ENCODE assay signal across 8 cellular contexts in genomic region chr1:28914228-28915035, GRCh38. TPM values are rescaled to one million over a fixed set of nuclear protein-coding genes. Genes with fewer than 3 reads are reported as not detected.
DNase-seq lines count a peak whose midpoint lies in the region; ATAC-seq, FAIRE-seq and TF ChIP-seq lines count a peak whose summit lies in the region.

Gene EPB41 (plus strand): TSS chr1:28914569. CDS start chr1:28987438, 72,869 bp downstream.

- WGBS in esophagus muscularis mucosa, result under 1% methylated on average over 49 of the region's 95 CpGs

- no peaks in the 10 kb centered on the region for H3F3A ChIP-seq in PC-3 (ENCODE audit: low read length, unreplicated experiment)

- H3K27ac ChIP-seq in PC-3 (ENCODE audit: low read length) (peak within 1 kb of the TSS; percentile 28), esophagus muscularis mucosa (replicated peaks in 1 of 4) (peak within 1 kb of the TSS; percentile 68 to 79 (median 72)), muscle layer of colon (ENCODE audit: low read depth, low read length) (no peak within 1 kb of the TSS)

- H3K9ac ChIP-seq in PC-3 (ENCODE audit: low read length), result peak within 1 kb of the TSS; percentile 75
- H3K9ac ChIP-seq in muscle layer of colon (ENCODE audit: low read length), result peak within 1 kb of the TSS; percentile 67

- FAIRE-seq in D721Med (lab: Jason Lieb, UNC), result no peak

- TF ChIP-seq POLR2A in esophagus muscularis mucosa (IDR thresholded peaks at IDR 0.05; ENCODE audit: low read depth), result no peak

- H3K4me2 ChIP-seq in PC-3 (ENCODE audit: low read length), result peak within 1 kb of the TSS; percentile 97

- H2AFZ ChIP-seq in PC-3 (ENCODE audit: low read length), result peak within 1 kb of the TSS; percentile 76

- H4K20me1 ChIP-seq in PC-3 (ENCODE audit: low read length), result no peaks in the 10 kb centered on the region

- BruUV-seq in PC-3 (replicated peaks; lab: Mats Ljungman, UMichigan), result no TSS peak

- DNase-seq in D721Med (ENCODE audit: insufficient read length, low spot score) (peak; percentile 92), KBM-7 (peak; percentile 99), PC-3 (peak; percentile 92), esophagus muscularis mucosa (ENCODE audit: extremely low spot score) (peak; percentile 97)
- peak; percentile 92 for DNase-seq in activated T-cell treated with anti-CD3 and anti-CD28 coated beads, Interleukin-2, amount 50 U/mL, for 1 hour
- DNase-seq in stimulated activated CD8-positive, alpha-beta memory T cell treated with anti-CD3 and anti-CD28 coated beads, Interleukin-4, amount 100 ng/mL, for 48 hours, result peak; percentile 94

- CTCF ChIA-PET in PC-3 (lab: Charles Lee), result interaction anchor here (0.5 to 1.4 kb wide), 4 partner anchors 32 to 285 kb away, joined by 3 to 5 read pairs (median 4); no protein-coding TSS in a partner anchor

- intact Hi-C loops in PC-3 (cut with micrococcal nuclease) (loop anchor here (1.0 to 5.0 kb wide), 3 partner anchors 58 to 119 kb away; no protein-coding TSS in a partner anchor), esophagus muscularis mucosa (cut with DNase I) (no loop called here)

- no peaks in the 10 kb centered on the region for H3K36me3 ChIP-seq in PC-3 (ENCODE audit: low read depth, low read length)
- no peaks in the 10 kb centered on the region for H3K36me3 ChIP-seq in esophagus muscularis mucosa
- H3K36me3 ChIP-seq in muscle layer of colon (ENCODE audit: insufficient read depth, low read length), result no peaks in the 10 kb centered on the region

- H3K9me3 ChIP-seq in PC-3 (ENCODE audit: low read length) (no peaks in the 10 kb centered on the region), esophagus muscularis mucosa (no peaks in the 10 kb centered on the region), muscle layer of colon (ENCODE audit: low read length) (no peaks in the 10 kb centered on the region)

- H3K27me3 ChIP-seq in PC-3 (ENCODE audit: low read length) (no peaks in the 10 kb centered on the region), esophagus muscularis mucosa (no peaks in the 10 kb centered on the region), muscle layer of colon (ENCODE audit: control insufficient read depth in 1 of 2, insufficient read depth in 2 of 2, low read length in 2 of 2) (no peaks in the 10 kb centered on the region)

- TF ChIP-seq EP300 in esophagus muscularis mucosa (IDR thresholded peaks at IDR 0.05), result no peak

- H3K4me3 ChIP-seq in PC-3 (ENCODE audit: low read length) (peak within 1 kb of the TSS; percentile 75), esophagus muscularis mucosa (peak within 1 kb of the TSS; percentile 68 to 95 (median 84)), muscle layer of colon (ENCODE audit: low read depth in 1 of 2, low read length in 2 of 2) (peak within 1 kb of the TSS; percentile 64 to 71)

- H3K4me1 ChIP-seq in PC-3 (ENCODE audit: insufficient read depth, low read length) (peaks cover 14% of the 10 kb centered on the region), esophagus muscularis mucosa (peaks cover 13 to 18% (median 17%) of the 10 kb centered on the region in 4 donors), muscle layer of colon (ENCODE audit: insufficient read depth, low read length) (peaks cover 13% of the 10 kb centered on the region)

- TF ChIP-seq CTCF in D721Med (IDR thresholded peaks at IDR 0.05; ENCODE audit: insufficient read depth, missing control alignments) (no peak), PC-3 (conservative IDR thresholded peaks at IDR 0.05; ENCODE audit: low read depth, low read length) (no peak), esophagus muscularis mucosa (IDR thresholded peaks at IDR 0.05) (no peak)

- in situ Hi-C loops in KBM-7 (cut with MboI; ENCODE audit: low pct_unique_long_range_greater_than_20kb, low sequenced_read_pairs), result no loop called here

- peaks cover 46% of the 10 kb centered on the region for H3K79me2 ChIP-seq in PC-3 (ENCODE audit: low read length)

- ATAC-seq in GM21619 (IDR thresholded peaks at IDR 0.05; ENCODE audit: unreplicated experiment), result peak; percentile 90
- ATAC-seq in PC-3, result peak; percentile 88

- POLR2A ChIA-PET in PC-3 (lab: Charles Lee; ENCODE audit: unreplicated experiment), result interaction anchor here (0.6 to 1.0 kb wide), 2 partner anchors 271 to 882 kb away, joined by 4 to 42 read pairs; partner anchors contain the start of gene TAF12

- H3K9me2 ChIP-seq in PC-3 (replicated peaks; ENCODE audit: low read length), result no peaks in the 10 kb centered on the region

RNA-seq across cellular contexts. Expression of gene EPB41, which starts in this region (rescaled TPM):
- total RNA-seq in PC-3 (2014; rRNA removed) (41.5 and 44.9 TPM in 2 replicates), esophagus muscularis mucosa (10 to 100 TPM; 18.2 to 24.6 (median 18.5) TPM)
